ENCODE assay signal across 14 cellular contexts in the genomic region with DNA sequence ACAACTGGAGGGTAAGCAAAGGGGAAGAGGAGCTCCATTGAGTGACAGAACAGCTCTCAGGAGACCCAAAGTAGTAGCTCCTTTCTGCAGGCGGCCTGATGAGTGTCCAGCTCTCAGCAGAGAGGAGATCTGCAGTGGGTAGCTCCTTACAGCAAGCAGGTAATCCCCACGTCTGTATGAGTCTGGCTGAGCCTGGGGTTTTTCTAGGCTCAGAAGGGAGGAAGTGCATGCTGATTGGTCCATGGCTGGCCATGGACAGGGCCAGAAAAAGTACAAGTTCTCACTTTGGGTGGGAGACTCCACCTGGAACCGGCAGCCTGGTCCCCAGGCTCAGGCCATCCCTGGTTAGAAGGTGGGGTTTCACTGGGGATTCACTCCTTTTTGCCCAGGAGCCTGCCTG.
"Had no signal": no experiment of that assay in that cellular context is flagged by ENCODE, and none has a peak within 500 bp of the region (broad histone marks: within the 10 kb centered on the region; RNA-seq: fewer than 3 reads in every experiment).

No MANE protein-coding gene starts in this region.

- H3K79me2 ChIP-seq: hepatocyte had no signal

- H3K4me2 ChIP-seq: hepatocyte had no signal

- H3K27me3 ChIP-seq: hepatocyte, sigmoid colon had no signal

- H3K9me3 ChIP-seq: sigmoid colon had no signal

- H2AFZ ChIP-seq: hepatocyte had no signal

- H3K9me3 Mint-ChIP-seq: naive thymus-derived CD8-positive, alpha-beta T cell; stimulated activated naive B cell treated with anti-CD40 and anti-IgM and Interleukin-4, amounts not matched to agents 10 μg/mL and 1 μg/mL and 100 μg/mL, for 72 hours; type B pancreatic cell had no signal

- H3K36me3 Mint-ChIP-seq: stimulated activated naive B cell treated with anti-CD40 and anti-IgM and Interleukin-4, amounts not matched to agents 10 μg/mL and 1 μg/mL and 100 μg/mL, for 72 hours; type B pancreatic cell had no signal

- ATAC-seq: left ventricle myocardium superior; naive thymus-derived CD8-positive, alpha-beta T cell; stimulated activated naive B cell treated with anti-CD40 and anti-IgM and Interleukin-4, amounts not matched to agents 10 μg/mL and 1 μg/mL and 100 μg/mL, for 72 hours had no signal

- DNase-seq: effector CD4-positive, alpha-beta T cell; foreskin melanocyte; mesendoderm; naive thymus-derived CD8-positive, alpha-beta T cell; stimulated activated CD4-positive, alpha-beta T cell treated with anti-CD3 and anti-CD28 coated beads, Interleukin-2, amount 100 ng/mL, for 24 hours; stimulated activated CD4-positive, alpha-beta T cell treated with anti-CD3 and anti-CD28 coated beads, Interleukin-4, amount 100 ng/mL, for 4 hours; stimulated activated naive B cell treated with anti-CD40 and anti-IgM and Interleukin-4, amounts not matched to agents 10 μg/mL and 1 μg/mL and 100 μg/mL, for 72 hours had no signal

- H3K4me1 Mint-ChIP-seq: naive thymus-derived CD8-positive, alpha-beta T cell; stimulated activated naive B cell treated with anti-CD40 and anti-IgM and Interleukin-4, amounts not matched to agents 10 μg/mL and 1 μg/mL and 100 μg/mL, for 72 hours had no signal

- H3K27ac ChIP-seq: coronary artery, hepatocyte, sigmoid colon, skin epidermis had no signal

- H3K27ac Mint-ChIP-seq: naive thymus-derived CD8-positive, alpha-beta T cell; stimulated activated naive B cell treated with anti-CD40 and anti-IgM and Interleukin-4, amounts not matched to agents 10 μg/mL and 1 μg/mL and 100 μg/mL, for 72 hours; type B pancreatic cell had no signal

- H3K4me3 ChIP-seq: coronary artery, hepatocyte, lung, sigmoid colon, skin epidermis had no signal

- H3K27me3 Mint-ChIP-seq: naive thymus-derived CD8-positive, alpha-beta T cell; stimulated activated naive B cell treated with anti-CD40 and anti-IgM and Interleukin-4, amounts not matched to agents 10 μg/mL and 1 μg/mL and 100 μg/mL, for 72 hours; type B pancreatic cell had no signal

- H3K4me3 Mint-ChIP-seq: naive thymus-derived CD8-positive, alpha-beta T cell; stimulated activated naive B cell treated with anti-CD40 and anti-IgM and Interleukin-4, amounts not matched to agents 10 μg/mL and 1 μg/mL and 100 μg/mL, for 72 hours; type B pancreatic cell had no signal
